ENCODE assay signal across 28 cellular contexts in the genomic region with DNA sequence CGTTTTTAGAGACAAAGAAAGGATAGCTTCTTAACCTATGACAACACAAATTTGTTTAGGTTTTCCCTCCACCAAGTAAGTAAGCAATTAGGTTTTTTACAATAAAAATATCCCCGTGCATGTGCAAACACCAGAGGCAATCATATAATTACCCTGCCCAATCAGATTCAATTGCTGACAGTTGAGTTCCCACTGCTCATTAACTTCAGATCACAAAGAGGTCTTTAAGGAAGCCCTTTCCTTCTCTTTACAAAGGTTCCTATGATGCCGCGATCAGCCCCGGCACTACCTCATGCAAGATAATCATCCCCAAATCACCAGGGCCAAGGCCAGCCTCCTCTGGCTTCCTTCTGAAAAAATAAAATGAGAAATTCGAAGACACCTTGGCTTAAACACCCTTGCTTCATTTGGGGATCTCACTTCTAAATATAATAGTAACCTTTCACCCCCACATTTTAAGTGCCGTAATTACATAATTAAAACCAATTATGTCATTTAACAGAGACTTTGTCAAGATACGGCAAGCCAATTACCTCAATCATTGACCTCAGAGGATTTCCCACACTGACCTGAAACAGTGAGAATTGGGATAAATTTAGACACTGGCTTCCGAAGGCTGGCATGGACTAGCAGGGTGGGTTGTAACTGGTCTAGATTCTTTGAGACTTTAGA.
DNase-seq lines count a peak whose midpoint lies in the region; ATAC-seq and TF ChIP-seq lines count a peak whose summit lies in the region.
"Had no signal": no experiment of that assay in that cellular context is flagged by ENCODE, and none has a peak within 500 bp of the region (broad histone marks: within the 10 kb centered on the region; RNA-seq: fewer than 3 reads in every experiment).

No MANE protein-coding gene starts in this region.

- no peaks in the 10 kb centered on the region for H3K79me2 ChIP-seq in OCI-LY3 (ENCODE audit: low read length)
- H3K79me2 ChIP-seq: hepatocyte had no signal

- H3K36me3 Mint-ChIP-seq in activated CD8-positive, alpha-beta T cell treated with anti-CD3 and anti-CD28 coated beads for 36 hours (ENCODE audit: low read depth), result no peaks in the 10 kb centered on the region
- H3K36me3 Mint-ChIP-seq in activated CD8-positive, alpha-beta T cell treated with anti-CD3 and anti-CD28 coated beads, Interleukin-2, amount 10 ng/mL, durations not matched to agents 7 days and 5 days (ENCODE audit: low read depth), result no peaks in the 10 kb centered on the region
- H3K36me3 Mint-ChIP-seq: activated CD8-positive, alpha-beta memory T cell treated with anti-CD3 and anti-CD28 coated beads, Interleukin-2, amount 10 ng/mL, durations not matched to agents 7 days and 5 days; activated naive CD4-positive, alpha-beta T cell treated with anti-CD3 and anti-CD28 coated beads, Interleukin-2, amount 50 U/mL, for 72 hours; immature natural killer cell had no signal

- POLR2A ChIA-PET in activated CD8-positive, alpha-beta T cell treated with anti-CD3 and anti-CD28 coated beads for 36 hours (lab: Charles Lee), result no interaction called here
- POLR2A ChIA-PET in activated CD8-positive, alpha-beta T cell treated with anti-CD3 and anti-CD28 coated beads, Interleukin-2, amount 10 ng/mL, durations not matched to agents 7 days and 5 days (lab: Charles Lee), result no interaction called here

- H3K4me1 Mint-ChIP-seq in activated CD8-positive, alpha-beta T cell treated with anti-CD3 and anti-CD28 coated beads for 36 hours (ENCODE audit: low read depth), result peaks cover 4% of the 10 kb centered on the region
- H3K4me1 Mint-ChIP-seq in activated CD8-positive, alpha-beta T cell treated with anti-CD3 and anti-CD28 coated beads, Interleukin-2, amount 10 ng/mL, durations not matched to agents 7 days and 5 days (ENCODE audit: low read depth), result no peaks in the 10 kb centered on the region
- H3K4me1 Mint-ChIP-seq: activated CD8-positive, alpha-beta memory T cell treated with anti-CD3 and anti-CD28 coated beads, Interleukin-2, amount 10 ng/mL, durations not matched to agents 7 days and 5 days; immature natural killer cell had no signal

- peak overlapping the region; percentile 60 for H2AFZ ChIP-seq in OCI-LY3 (ENCODE audit: low read depth, low read length)
- H2AFZ ChIP-seq: hepatocyte had no signal

- intact Hi-C loops in activated CD8-positive, alpha-beta T cell treated with anti-CD3 and anti-CD28 coated beads for 36 hours (cut with micrococcal nuclease), result no loop called here
- intact Hi-C loops in heart right ventricle (cut with DNase I), result no loop called here

- peak overlapping the region; percentile 72 for H3K4me2 ChIP-seq in OCI-LY3 (ENCODE audit: low read length)
- H3K4me2 ChIP-seq: hepatocyte had no signal

- H3K9ac ChIP-seq in OCI-LY3 (ENCODE audit: low read length), result peak overlapping the region; percentile 42

- no peak for TF ChIP-seq CTCF in activated CD8-positive, alpha-beta T cell treated with anti-CD3 and anti-CD28 coated beads for 36 hours (IDR thresholded peaks at IDR 0.05)
- TF ChIP-seq CTCF in OCI-LY3 (IDR thresholded peaks at IDR 0.05; ENCODE audit: low read depth, low read length) (no peak), heart right ventricle (IDR thresholded peaks at IDR 0.05) (no peak)

- no peak for ATAC-seq in activated CD8-positive, alpha-beta T cell treated with anti-CD3 and anti-CD28 coated beads for 36 hours
- ATAC-seq in activated CD8-positive, alpha-beta T cell treated with anti-CD3 and anti-CD28 coated beads, Interleukin-2, amount 10 ng/mL, durations not matched to agents 7 days and 5 days, result no peak
- no peak for ATAC-seq in heart right ventricle
- no peak for ATAC-seq in GM19023 (IDR thresholded peaks at IDR 0.05; ENCODE audit: unreplicated experiment)
- ATAC-seq: activated CD8-positive, alpha-beta memory T cell treated with anti-CD3 and anti-CD28 coated beads, Interleukin-2, amount 10 ng/mL, durations not matched to agents 7 days and 5 days; activated naive CD4-positive, alpha-beta T cell treated with anti-CD3 and anti-CD28 coated beads, Interleukin-2, amount 50 U/mL, for 72 hours; upper lobe of right lung had no signal

- H3K4me1 ChIP-seq in OCI-LY3 (ENCODE audit: low read length), result peaks cover 48% of the 10 kb centered on the region
- H3K4me1 ChIP-seq in heart right ventricle, result no peaks in the 10 kb centered on the region
- H3K4me1 ChIP-seq: BE2C, left ventricle myocardium inferior, sigmoid colon, upper lobe of right lung had no signal

- CTCF ChIA-PET in activated CD8-positive, alpha-beta T cell treated with anti-CD3 and anti-CD28 coated beads for 36 hours (lab: Charles Lee), result no interaction called here
- CTCF ChIA-PET in activated CD8-positive, alpha-beta T cell treated with anti-CD3 and anti-CD28 coated beads, Interleukin-2, amount 10 ng/mL, durations not matched to agents 7 days and 5 days (lab: Charles Lee), result no interaction called here

- H4K20me1 ChIP-seq in OCI-LY3 (ENCODE audit: insufficient read depth, low read length), result no peaks in the 10 kb centered on the region

- DNase-seq in activated CD8-positive, alpha-beta T cell treated with anti-CD3 and anti-CD28 coated beads for 36 hours, result no peak
- DNase-seq in activated CD8-positive, alpha-beta T cell treated with anti-CD3 and anti-CD28 coated beads, Interleukin-2, amount 10 ng/mL, durations not matched to agents 7 days and 5 days, result no peak
- DNase-seq in NCI-H1105 treated with DMSO at 0.1 percent for 48 hours (lab: John Stamatoyannopoulos, UW), result peak; percentile 77
- peak; percentile 55 for DNase-seq in retina
- DNase-seq in heart right ventricle, result no peak
- no peak for DNase-seq in hepatic stellate cell (ENCODE audit: low spot score)
- DNase-seq: activated CD4-positive, alpha-beta T cell treated with anti-CD3 and anti-CD28 coated beads for 4 hours; activated CD8-positive, alpha-beta memory T cell treated with anti-CD3 and anti-CD28 coated beads, Interleukin-2, amount 10 ng/mL, durations not matched to agents 7 days and 5 days; BE2C; DND-41; HCEC 1CT; immature natural killer cell; left ventricle myocardium inferior; MG63; midbrain; NCI-H2029; NCI-H524; SIG-M5; sigmoid colon; substantia nigra; T-helper 1 cell; upper lobe of right lung had no signal

- H3K27ac Mint-ChIP-seq in activated CD8-positive, alpha-beta T cell treated with anti-CD3 and anti-CD28 coated beads for 36 hours, result peak overlapping the region; percentile 18
- H3K27ac Mint-ChIP-seq in activated CD8-positive, alpha-beta T cell treated with anti-CD3 and anti-CD28 coated beads, Interleukin-2, amount 10 ng/mL, durations not matched to agents 7 days and 5 days, result no peak overlapping the region
- H3K27ac Mint-ChIP-seq: activated CD8-positive, alpha-beta memory T cell treated with anti-CD3 and anti-CD28 coated beads, Interleukin-2, amount 10 ng/mL, durations not matched to agents 7 days and 5 days; activated naive CD4-positive, alpha-beta T cell treated with anti-CD3 and anti-CD28 coated beads, Interleukin-2, amount 50 U/mL, for 72 hours; immature natural killer cell had no signal

- no peaks in the 10 kb centered on the region for H3K9me3 ChIP-seq in OCI-LY3 (ENCODE audit: insufficient read depth, low read length)
- no peaks in the 10 kb centered on the region for H3K9me3 ChIP-seq in heart right ventricle
- H3K9me3 ChIP-seq: BE2C, left ventricle myocardium inferior, MG63, sigmoid colon, upper lobe of right lung had no signal

- no peaks in the 10 kb centered on the region for H3K9me3 Mint-ChIP-seq in activated CD8-positive, alpha-beta T cell treated with anti-CD3 and anti-CD28 coated beads for 36 hours
- H3K9me3 Mint-ChIP-seq in activated CD8-positive, alpha-beta T cell treated with anti-CD3 and anti-CD28 coated beads, Interleukin-2, amount 10 ng/mL, durations not matched to agents 7 days and 5 days (ENCODE audit: insufficient read depth), result no peaks in the 10 kb centered on the region
- H3K9me3 Mint-ChIP-seq: activated naive CD4-positive, alpha-beta T cell treated with anti-CD3 and anti-CD28 coated beads, Interleukin-2, amount 50 U/mL, for 72 hours; nephron had no signal

- no peaks in the 10 kb centered on the region for H3K27me3 Mint-ChIP-seq in activated CD8-positive, alpha-beta T cell treated with anti-CD3 and anti-CD28 coated beads for 36 hours
- no peaks in the 10 kb centered on the region for H3K27me3 Mint-ChIP-seq in activated CD8-positive, alpha-beta T cell treated with anti-CD3 and anti-CD28 coated beads, Interleukin-2, amount 10 ng/mL, durations not matched to agents 7 days and 5 days (ENCODE audit: low read depth)
- H3K27me3 Mint-ChIP-seq: activated CD8-positive, alpha-beta memory T cell treated with anti-CD3 and anti-CD28 coated beads, Interleukin-2, amount 10 ng/mL, durations not matched to agents 7 days and 5 days had no signal

- H3K4me3 ChIP-seq in OCI-LY3 (ENCODE audit: low read length) (peak overlapping the region; percentile 64), heart right ventricle (no peak overlapping the region)
- H3K4me3 ChIP-seq: hepatocyte, left ventricle myocardium inferior, MG63, sigmoid colon, upper lobe of right lung had no signal

- no peak overlapping the region for H3K4me3 Mint-ChIP-seq in activated CD8-positive, alpha-beta T cell treated with anti-CD3 and anti-CD28 coated beads for 36 hours
- H3K4me3 Mint-ChIP-seq in activated CD8-positive, alpha-beta T cell treated with anti-CD3 and anti-CD28 coated beads, Interleukin-2, amount 10 ng/mL, durations not matched to agents 7 days and 5 days, result no peak overlapping the region
- H3K4me3 Mint-ChIP-seq: activated CD8-positive, alpha-beta memory T cell treated with anti-CD3 and anti-CD28 coated beads, Interleukin-2, amount 10 ng/mL, durations not matched to agents 7 days and 5 days; immature natural killer cell; nephron had no signal

- no peaks in the 10 kb centered on the region for H3K27me3 ChIP-seq in OCI-LY3 (ENCODE audit: low read depth, low read length)
- peaks cover 0 to 7% (median 0%) of the 10 kb centered on the region in 7 donors for H3K27me3 ChIP-seq in heart right ventricle
- H3K27me3 ChIP-seq: BE2C, hepatocyte, MG63, sigmoid colon, upper lobe of right lung had no signal

- peak overlapping the region; percentile 62 for H3K27ac ChIP-seq in OCI-LY3 (ENCODE audit: low read length)
- no peak overlapping the region for H3K27ac ChIP-seq in heart right ventricle
- H3K27ac ChIP-seq: epithelial cell of prostate, hepatocyte, left ventricle myocardium inferior, sigmoid colon, upper lobe of right lung had no signal

- 81 to 87% methylated on average over 9 of the region's 9 CpGs for WGBS in heart right ventricle, 2 donors

- H3K36me3 ChIP-seq in OCI-LY3 (replicated peaks; ENCODE audit: low read depth, low read length), result no peaks in the 10 kb centered on the region
- H3K36me3 ChIP-seq in heart right ventricle, result no peaks in the 10 kb centered on the region
- H3K36me3 ChIP-seq: BE2C, left ventricle myocardium inferior, MG63, sigmoid colon, upper lobe of right lung had no signal

Comparison
In these comparisons a context has a peak if more than half of its experiments do, and no peak if none do; other contexts are left out.
1. DNase-seq: peak in NCI-H1105 treated with DMSO at 0.1 percent for 48 hours (single experiment) and retina (single experiment); none in activated CD8-positive, alpha-beta T cell treated with anti-CD3 and anti-CD28 coated beads for 36 hours (single experiment), activated CD8-positive, alpha-beta T cell treated with anti-CD3 and anti-CD28 coated beads, Interleukin-2, amount 10 ng/mL, durations not matched to agents 7 days and 5 days (single experiment), heart right ventricle (0 of 2) and hepatic stellate cell (single experiment).